Comparison of ENCODE assay signal across 9 cellular contexts in the genomic region with DNA sequence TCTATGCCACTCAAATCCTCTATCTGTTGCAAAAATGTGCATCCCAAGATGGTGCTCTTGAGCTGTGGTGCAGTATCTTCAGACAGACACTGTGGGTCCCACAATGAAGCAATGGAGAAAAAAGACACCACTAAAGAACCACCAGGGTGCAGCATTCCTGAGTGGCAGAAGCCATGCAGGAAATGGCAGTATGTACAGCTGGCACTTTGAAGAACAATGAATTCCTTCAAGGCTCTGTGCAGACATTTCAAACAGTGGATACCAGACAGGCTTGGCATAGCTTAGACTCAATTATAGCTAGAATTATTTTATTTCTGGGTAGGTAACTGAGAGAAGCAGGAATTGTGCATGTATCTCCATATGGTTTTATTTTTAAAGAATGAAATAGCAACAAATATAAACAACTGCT. TPM values are rescaled to one million over a fixed set of nuclear protein-coding genes. Genes with fewer than 3 reads are reported as not detected.
DNase-seq lines count a peak whose midpoint lies in the region; ATAC-seq and TF ChIP-seq lines count a peak whose summit lies in the region.
"Had no signal": no experiment of that assay in that cellular context is flagged by ENCODE, and none has a peak within 500 bp of the region (broad histone marks: within the 10 kb centered on the region; RNA-seq: fewer than 3 reads in every experiment).

No MANE protein-coding gene starts in this region.

- DNase-seq in BE2C (peak; percentile 78), NCI-H1092 treated with DMSO at 0.1 percent for 48 hours (lab: John Stamatoyannopoulos, UW) (peak; percentile 24), middle frontal gyrus (ENCODE audit: extremely low spot score, low spot score) (peak; percentile 69), NCI-H1048 (lab: John Stamatoyannopoulos, UW) (no peak)
- DNase-seq in effector CD4-positive, alpha-beta T cell, result peak; percentile 4
- DNase-seq: activated B cell treated with CpG ODN at 0.5 μM for 24 hours had no signal

- H3K4me1 ChIP-seq in BE2C, result peaks cover 5% of the 10 kb centered on the region

- H3K27me3 ChIP-seq in BE2C, result no peaks in the 10 kb centered on the region

- TF ChIP-seq CTCF in BE2C (IDR thresholded peaks at IDR 0.05; ENCODE audit: low read depth, low read length), result peak; percentile 99

- H3K9me3 ChIP-seq in BE2C, result no peaks in the 10 kb centered on the region

- no peak for TF ChIP-seq POLR2A in GM18505 (IDR thresholded peaks at IDR 0.05; ENCODE audit: borderline replicate concordance, extremely low read depth, insufficient read depth, insufficient read length)

- peak; percentile 99 for ATAC-seq in GM18505 (IDR thresholded peaks at IDR 0.05; ENCODE audit: unreplicated experiment)
- ATAC-seq in HG02852 (IDR thresholded peaks at IDR 0.05; ENCODE audit: unreplicated experiment), result peak; percentile 96
- peak; percentile 94 for ATAC-seq in SK-N-SH treated with all-trans-retinoic acid at 6 μM for 48 hours

- H3K4me3 ChIP-seq in BE2C (ENCODE audit: low read depth, low read length), result no peak overlapping the region

- no peaks in the 10 kb centered on the region for H3K36me3 ChIP-seq in BE2C

TF ChIP-seq in SK-N-SH treated with all-trans-retinoic acid at 6 μM for 48 hours, 23 proteins besides CTCF, POLR2A, EP300 and RAD21:
- TF ChIP-seq, protein P1, sequence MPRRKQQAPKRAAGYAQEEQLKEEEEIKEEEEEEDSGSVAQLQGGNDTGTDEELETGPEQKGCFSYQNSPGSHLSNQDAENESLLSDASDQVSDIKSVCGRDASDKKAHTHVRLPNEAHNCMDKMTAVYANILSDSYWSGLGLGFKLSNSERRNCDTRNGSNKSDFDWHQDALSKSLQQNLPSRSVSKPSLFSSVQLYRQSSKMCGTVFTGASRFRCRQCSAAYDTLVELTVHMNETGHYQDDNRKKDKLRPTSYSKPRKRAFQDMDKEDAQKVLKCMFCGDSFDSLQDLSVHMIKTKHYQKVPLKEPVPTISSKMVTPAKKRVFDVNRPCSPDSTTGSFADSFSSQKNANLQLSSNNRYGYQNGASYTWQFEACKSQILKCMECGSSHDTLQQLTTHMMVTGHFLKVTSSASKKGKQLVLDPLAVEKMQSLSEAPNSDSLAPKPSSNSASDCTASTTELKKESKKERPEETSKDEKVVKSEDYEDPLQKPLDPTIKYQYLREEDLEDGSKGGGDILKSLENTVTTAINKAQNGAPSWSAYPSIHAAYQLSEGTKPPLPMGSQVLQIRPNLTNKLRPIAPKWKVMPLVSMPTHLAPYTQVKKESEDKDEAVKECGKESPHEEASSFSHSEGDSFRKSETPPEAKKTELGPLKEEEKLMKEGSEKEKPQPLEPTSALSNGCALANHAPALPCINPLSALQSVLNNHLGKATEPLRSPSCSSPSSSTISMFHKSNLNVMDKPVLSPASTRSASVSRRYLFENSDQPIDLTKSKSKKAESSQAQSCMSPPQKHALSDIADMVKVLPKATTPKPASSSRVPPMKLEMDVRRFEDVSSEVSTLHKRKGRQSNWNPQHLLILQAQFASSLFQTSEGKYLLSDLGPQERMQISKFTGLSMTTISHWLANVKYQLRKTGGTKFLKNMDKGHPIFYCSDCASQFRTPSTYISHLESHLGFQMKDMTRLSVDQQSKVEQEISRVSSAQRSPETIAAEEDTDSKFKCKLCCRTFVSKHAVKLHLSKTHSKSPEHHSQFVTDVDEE (CRISPR knock-in tag; IDR thresholded peaks at IDR 0.05), result 0 out of 2 replicates have a peak, but pooled peaks have one; percentile 37
- no peak for TF ChIP-seq OSR1 (CRISPR knock-in tag; IDR thresholded peaks at IDR 0.05)

RNA-seq across cellular contexts. Expression of a gene that starts 24.0 kb away (rescaled TPM):
- polyA plus RNA-seq in BE2C (2012; ENCODE audit: insufficient read depth, insufficient read length, low read depth), result 157 TPM
